In genomic region chr11:44402466-44403075, GRCh38 we compare ENCODE assay signal across 18 cellular contexts.
DNase-seq lines count a peak whose midpoint lies in the region; ATAC-seq and TF ChIP-seq lines count a peak whose summit lies in the region.
"Had no signal": no experiment of that assay in that cellular context is flagged by ENCODE, and none has a peak within 500 bp of the region (broad histone marks: within the 10 kb centered on the region; RNA-seq: fewer than 3 reads in every experiment).

No MANE protein-coding gene starts in this region.

- no peak for ATAC-seq in naive thymus-derived CD4-positive, alpha-beta T cell
- ATAC-seq: GM12878 had no signal

- H3K9me3 ChIP-seq in BLaER1 (no peaks in the 10 kb centered on the region), neural progenitor cell (ENCODE audit: low read depth) (no peaks in the 10 kb centered on the region)
- no peaks in the 10 kb centered on the region; a peak in 2 of 22 replicates for H3K9me3 ChIP-seq in BLaER1 treated with 17β-estradiol and CSF1 and Interleukin-3, amounts not matched to agents 10 nM and 100 nM (replicated peaks in 1 of 11)
- H3K9me3 ChIP-seq in naive thymus-derived CD4-positive, alpha-beta T cell (ENCODE audit: control insufficient read depth in 2 of 3, low read length in 3 of 3): no peaks in the 10 kb centered on the region
- H3K9me3 ChIP-seq: HAP-1 had no signal

- H3K36me3 Mint-ChIP-seq in neural progenitor cell: no peaks in the 10 kb centered on the region
- no peaks in the 10 kb centered on the region for H3K36me3 Mint-ChIP-seq in T-helper 2 cell treated with Interferon-gamma antibody and Interleukin-4, amounts not matched to agents 5 μg/mL and 100 μg/mL, for 36 hours (ENCODE audit: low read depth)
- no peaks in the 10 kb centered on the region for H3K36me3 Mint-ChIP-seq in naive thymus-derived CD4-positive, alpha-beta T cell
- H3K36me3 Mint-ChIP-seq: CD14-positive monocyte; CD8-positive, alpha-beta memory T cell had no signal

- no peak for TF ChIP-seq CTCF in neural progenitor cell (IDR thresholded peaks at IDR 0.05)

- CTCF ChIA-PET in naive thymus-derived CD4-positive, alpha-beta T cell (lab: Charles Lee): no interaction called here

- POLR2A ChIA-PET in naive thymus-derived CD4-positive, alpha-beta T cell (lab: Charles Lee): no interaction called here

- H3K9me3 Mint-ChIP-seq in neural progenitor cell: no peaks in the 10 kb centered on the region
- no peaks in the 10 kb centered on the region for H3K9me3 Mint-ChIP-seq in T-helper 2 cell treated with Interferon-gamma antibody and Interleukin-4, amounts not matched to agents 5 μg/mL and 100 μg/mL, for 36 hours
- peaks cover 0 to 4% (median 0%) of the 10 kb centered on the region in 11 donors for H3K9me3 Mint-ChIP-seq in naive thymus-derived CD4-positive, alpha-beta T cell
- H3K9me3 Mint-ChIP-seq: CD14-positive monocyte; CD4-positive, alpha-beta T cell; CD8-positive, alpha-beta memory T cell; HFFc6 had no signal

- peaks cover 5% of the 10 kb centered on the region for H3K27me3 Mint-ChIP-seq in neural progenitor cell (ENCODE audit: insufficient read depth, low read depth)
- H3K27me3 Mint-ChIP-seq in T-helper 2 cell treated with Interferon-gamma antibody and Interleukin-4, amounts not matched to agents 5 μg/mL and 100 μg/mL, for 36 hours (ENCODE audit: low read depth): no peaks in the 10 kb centered on the region
- peaks cover 0 to 30% (median 26%) of the 10 kb centered on the region in 5 donors for H3K27me3 Mint-ChIP-seq in naive thymus-derived CD4-positive, alpha-beta T cell

- H2AFZ ChIP-seq in neural progenitor cell (replicated peaks): no peak overlapping the region

- peak overlapping the region; percentile 42 for H3K4me2 ChIP-seq in BLaER1
- H3K4me2 ChIP-seq in BLaER1 treated with 17β-estradiol and CSF1 and Interleukin-3, amounts not matched to agents 10 nM and 100 nM: peak overlapping the region in 9 of 11 experiments; percentile 35 to 64 (median 38); a peak in 17 of 22 replicates
- no peak overlapping the region for H3K4me2 ChIP-seq in neural progenitor cell

- H3K36me3 ChIP-seq in BLaER1 (no peaks in the 10 kb centered on the region), neural progenitor cell (no peaks in the 10 kb centered on the region)
- no peaks in the 10 kb centered on the region for H3K36me3 ChIP-seq in BLaER1 treated with 17β-estradiol and CSF1 and Interleukin-3, amounts not matched to agents 10 nM and 100 nM
- no peaks in the 10 kb centered on the region for H3K36me3 ChIP-seq in naive thymus-derived CD4-positive, alpha-beta T cell (ENCODE audit: control insufficient read depth in 2 of 3, insufficient read depth in 3 of 3, low read length in 3 of 3)
- H3K36me3 ChIP-seq: HAP-1 had no signal

- H3K27me3 ChIP-seq in BLaER1 (no peaks in the 10 kb centered on the region), neural progenitor cell (no peaks in the 10 kb centered on the region)
- no peaks in the 10 kb centered on the region for H3K27me3 ChIP-seq in BLaER1 treated with 17β-estradiol and CSF1 and Interleukin-3, amounts not matched to agents 10 nM and 100 nM
- H3K27me3 ChIP-seq in naive thymus-derived CD4-positive, alpha-beta T cell (ENCODE audit: control insufficient read depth in 2 of 2, insufficient read depth in 2 of 2, low read length in 2 of 2): no peaks in the 10 kb centered on the region

- peak overlapping the region; percentile 44 for H3K27ac Mint-ChIP-seq in neural progenitor cell
- H3K27ac Mint-ChIP-seq in T-helper 2 cell treated with Interferon-gamma antibody and Interleukin-4, amounts not matched to agents 5 μg/mL and 100 μg/mL, for 36 hours: no peak overlapping the region
- no peak overlapping the region for H3K27ac Mint-ChIP-seq in naive thymus-derived CD4-positive, alpha-beta T cell
- H3K27ac Mint-ChIP-seq: CD4-positive, alpha-beta T cell; CD8-positive, alpha-beta memory T cell; HFFc6 had no signal

- no peaks in the 10 kb centered on the region for H3F3A ChIP-seq in neural progenitor cell (ENCODE audit: low read depth)

- H3K9ac ChIP-seq in BLaER1 (no peak overlapping the region), neural progenitor cell (no peak overlapping the region)
- H3K9ac ChIP-seq in BLaER1 treated with 17β-estradiol and CSF1 and Interleukin-3, amounts not matched to agents 10 nM and 100 nM: no peak overlapping the region

- H3K4me1 ChIP-seq in BLaER1 (peaks cover 38% of the 10 kb centered on the region), neural progenitor cell (no peaks in the 10 kb centered on the region)
- H3K4me1 ChIP-seq in BLaER1 treated with 17β-estradiol and CSF1 and Interleukin-3, amounts not matched to agents 10 nM and 100 nM: peaks cover 24 to 49% (median 41%) of the 10 kb centered on the region in 10 experiments
- no peaks in the 10 kb centered on the region for H3K4me1 ChIP-seq in naive thymus-derived CD4-positive, alpha-beta T cell (ENCODE audit: control insufficient read depth in 2 of 2, insufficient read depth in 2 of 2, low read length in 2 of 2)
- H3K4me1 ChIP-seq: HAP-1 had no signal

- H4K20me1 ChIP-seq in BLaER1: no peaks in the 10 kb centered on the region
- H4K20me1 ChIP-seq in BLaER1 treated with 17β-estradiol and CSF1 and Interleukin-3, amounts not matched to agents 10 nM and 100 nM: no peaks in the 10 kb centered on the region
- H4K20me1 ChIP-seq in neural progenitor cell (ENCODE audit: low read depth): no peaks in the 10 kb centered on the region

- peaks cover 11% of the 10 kb centered on the region for H3K4me1 Mint-ChIP-seq in neural progenitor cell
- peaks cover 2% of the 10 kb centered on the region for H3K4me1 Mint-ChIP-seq in T-helper 2 cell treated with Interferon-gamma antibody and Interleukin-4, amounts not matched to agents 5 μg/mL and 100 μg/mL, for 36 hours (ENCODE audit: low read depth)
- H3K4me1 Mint-ChIP-seq in naive thymus-derived CD4-positive, alpha-beta T cell: peaks cover 0 to 4% (median 0%) of the 10 kb centered on the region in 7 donors
- H3K4me1 Mint-ChIP-seq: CD14-positive monocyte; CD8-positive, alpha-beta memory T cell had no signal

- no peak overlapping the region for H3K4me3 ChIP-seq in BLaER1
- no peak overlapping the region for H3K4me3 ChIP-seq in BLaER1 treated with 17β-estradiol and CSF1 and Interleukin-3, amounts not matched to agents 10 nM and 100 nM
- H3K4me3 ChIP-seq in neural progenitor cell: no peak overlapping the region
- H3K4me3 ChIP-seq in naive thymus-derived CD4-positive, alpha-beta T cell (ENCODE audit: low read length): no peak overlapping the region
- H3K4me3 ChIP-seq: GM12878, HAP-1 had no signal

- no peak overlapping the region for H3K4me3 Mint-ChIP-seq in neural progenitor cell
- no peak overlapping the region for H3K4me3 Mint-ChIP-seq in T-helper 2 cell treated with Interferon-gamma antibody and Interleukin-4, amounts not matched to agents 5 μg/mL and 100 μg/mL, for 36 hours
- no peak overlapping the region for H3K4me3 Mint-ChIP-seq in naive thymus-derived CD4-positive, alpha-beta T cell
- H3K4me3 Mint-ChIP-seq: CD14-positive monocyte; CD4-positive, alpha-beta T cell; CD8-positive, alpha-beta memory T cell; HFFc6 had no signal

- peak; percentile 23 for DNase-seq in myocyte (ENCODE audit: low read depth)
- no peak for DNase-seq in neural progenitor cell (ENCODE audit: low spot score)
- no peak for DNase-seq in hippocampal formation (lab: John Stamatoyannopoulos, UW)
- no peak for DNase-seq in T-helper 2 cell treated with Interferon-gamma antibody and Interleukin-4, amounts not matched to agents 5 μg/mL and 100 μg/mL, for 36 hours (ENCODE audit: low spot score)
- DNase-seq in naive thymus-derived CD4-positive, alpha-beta T cell: no peak
- DNase-seq: CD4-positive, alpha-beta T cell; CD8-positive, alpha-beta memory T cell; DMS 273 treated with DMSO at 0.1 percent for 48 hours; DMS79; EL; GDM1; GOT3; HFFc6 had no signal

- H3K27ac ChIP-seq in BLaER1 (no peak overlapping the region), neural progenitor cell (no peak overlapping the region)
- H3K27ac ChIP-seq in BLaER1 treated with 17β-estradiol and CSF1 and Interleukin-3, amounts not matched to agents 10 nM and 100 nM: no peak overlapping the region
- no peak overlapping the region for H3K27ac ChIP-seq in naive thymus-derived CD4-positive, alpha-beta T cell (ENCODE audit: low read depth, low read length)

- H3K79me2 ChIP-seq in neural progenitor cell (ENCODE audit: low read depth): no peaks in the 10 kb centered on the region

- intact Hi-C loops in naive thymus-derived CD4-positive, alpha-beta T cell (cut with micrococcal nuclease): no loop called here
